Comparison of ENCODE assay signal across 15 cellular contexts in the genomic region with DNA sequence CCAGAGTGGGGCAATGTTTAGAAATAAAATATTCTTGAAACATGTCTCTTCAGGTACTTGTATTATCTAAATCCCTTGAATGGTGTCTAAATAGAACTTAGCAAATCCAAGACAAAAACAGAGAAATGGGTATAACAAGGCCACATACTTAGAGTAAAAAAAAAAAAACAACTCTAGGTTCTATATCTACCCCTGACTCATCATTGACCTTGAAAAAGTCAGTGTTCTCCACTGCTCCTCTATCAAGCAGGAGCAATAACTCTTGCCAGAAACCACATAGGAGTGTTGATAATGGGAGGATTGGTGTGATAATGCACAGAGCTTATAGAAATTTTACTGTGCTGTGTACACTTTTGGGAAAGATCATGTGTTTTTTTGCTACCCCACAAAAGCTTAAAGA.
A peak's percentile ranks its signal among the peaks of the same experiment; 100 is the strongest.
DNase-seq lines count a peak whose midpoint lies in the region; ATAC-seq and TF ChIP-seq lines count a peak whose summit lies in the region.
"Had no signal": no experiment of that assay in that cellular context is flagged by ENCODE, and none has a peak within 500 bp of the region (broad histone marks: within the 10 kb centered on the region; RNA-seq: fewer than 3 reads in every experiment).

No MANE protein-coding gene starts in this region.

- H3K36me3 ChIP-seq in SK-N-SH (replicated peaks in 1 of 2; ENCODE audit: control insufficient read depth in 1 of 2, insufficient read depth in 2 of 2, low read length in 1 of 2) (no peaks in the 10 kb centered on the region), osteoblast (ENCODE audit: insufficient read depth, low read length) (no peaks in the 10 kb centered on the region)
- H3K36me3 ChIP-seq: BLaER1 had no signal

- intact Hi-C loops in CD4-positive, alpha-beta T cell (cut with DNase I, micrococcal nuclease): loop anchor here in 1 of 2 experiments (5.0 kb wide), 1 partner anchor 341 kb away; no protein-coding TSS in a partner anchor

- H3F3A ChIP-seq in SK-N-SH (replicated peaks; ENCODE audit: insufficient read depth): peaks cover 3% of the 10 kb centered on the region

- no peak for TF ChIP-seq RAD21 in SK-N-SH (IDR thresholded peaks at IDR 0.05; ENCODE audit: low read length)

- no peaks in the 10 kb centered on the region; a peak in 1 of 4 replicates for H3K4me1 ChIP-seq in SK-N-SH (ENCODE audit: control insufficient read depth in 1 of 2, insufficient read depth in 2 of 2, low read depth in 1 of 2, low read length in 1 of 2)
- H3K4me1 ChIP-seq in osteoblast (ENCODE audit: insufficient read depth, low read length): peaks cover under 1% of the 10 kb centered on the region

- H3K9ac ChIP-seq in SK-N-SH: no peak overlapping the region
- H3K9ac ChIP-seq: BLaER1 had no signal

- H3K9me2 ChIP-seq in SK-N-SH: no peaks in the 10 kb centered on the region

- H3K9me3 ChIP-seq in SK-N-SH (no peaks in the 10 kb centered on the region), osteoblast (ENCODE audit: low read depth, low read length) (no peaks in the 10 kb centered on the region)
- no peaks in the 10 kb centered on the region for H3K9me3 ChIP-seq in CD4-positive, alpha-beta T cell (ENCODE audit: control insufficient read depth, low read length)
- H3K9me3 ChIP-seq: BLaER1 had no signal

- no peak overlapping the region for H2AFZ ChIP-seq in SK-N-SH (ENCODE audit: low read depth)
- H2AFZ ChIP-seq in osteoblast (ENCODE audit: low read length): no peak overlapping the region

- no peaks in the 10 kb centered on the region for H3K27me3 Mint-ChIP-seq in CD4-positive, alpha-beta T cell

- no peak overlapping the region for H3K4me3 Mint-ChIP-seq in CD4-positive, alpha-beta T cell

- no peaks in the 10 kb centered on the region for H3K36me3 Mint-ChIP-seq in CD4-positive, alpha-beta T cell (ENCODE audit: low read depth)

- H3K27ac ChIP-seq in SK-N-SH (ENCODE audit: low read depth in 2 of 2, low read length in 1 of 2) (no peak overlapping the region), osteoblast (ENCODE audit: low read depth, low read length) (no peak overlapping the region)
- no peak overlapping the region for H3K27ac ChIP-seq in CD4-positive, alpha-beta T cell (ENCODE audit: low read depth, low read length)
- H3K27ac ChIP-seq: BLaER1 had no signal

- TF ChIP-seq CTCF in SK-N-SH (IDR thresholded peaks at IDR 0.05) (no peak), osteoblast (IDR thresholded peaks at IDR 0.05; ENCODE audit: extremely low read depth, low read depth, low read length) (no peak)
- TF ChIP-seq CTCF in CD4-positive, alpha-beta T cell (IDR thresholded peaks at IDR 0.05): no peak

- ATAC-seq in CD4-positive, alpha-beta T cell (ENCODE audit: poor library complexity): no peak
- ATAC-seq: HCT116, PC-3 had no signal

- POLR2A ChIA-PET in SK-N-SH (lab: Yijun Ruan, JAX): no interaction called here
- POLR2A ChIA-PET in CD4-positive, alpha-beta T cell (lab: Charles Lee): no interaction called here

- H4K20me1 ChIP-seq in SK-N-SH (ENCODE audit: insufficient read depth) (no peaks in the 10 kb centered on the region), osteoblast (ENCODE audit: insufficient read depth, low read length) (no peaks in the 10 kb centered on the region)
- H4K20me1 ChIP-seq: BLaER1 had no signal

- H3K4me2 ChIP-seq in SK-N-SH (no peak overlapping the region), osteoblast (ENCODE audit: insufficient read depth, low read length) (no peak overlapping the region)
- H3K4me2 ChIP-seq: BLaER1 had no signal

- no peak for TF ChIP-seq EP300 in SK-N-SH (IDR thresholded peaks at IDR 0.05; ENCODE audit: borderline replicate concordance in 1 of 2, low read depth in 1 of 2, low read length in 1 of 2)

- DNase-seq in M059J (ENCODE audit: low read depth) (peak; percentile 26), SK-N-SH (no peak), dermis blood vessel endothelial cell (peak; percentile 21), osteoblast (ENCODE audit: insufficient read length, low spot score, missing footprints) (peak; percentile 29), GOT3 (lab: John Stamatoyannopoulos, UW) (no peak), GM03348 (ENCODE audit: low spot score) (no peak), ecto neural progenitor cell (ENCODE audit: low spot score) (no peak)
- DNase-seq in CD4-positive, alpha-beta T cell: no peak
- DNase-seq: DMS 273 treated with DMSO at 0.1 percent for 48 hours, NCI-H1092, NCI-H2227 treated with DMSO at 0.1 percent for 48 hours, NCI-H526, PC-3 had no signal

- no peaks in the 10 kb centered on the region for H3K4me1 Mint-ChIP-seq in CD4-positive, alpha-beta T cell (ENCODE audit: low read depth)

- H3K27ac Mint-ChIP-seq in CD4-positive, alpha-beta T cell: no peak overlapping the region

- H3K79me2 ChIP-seq in SK-N-SH (ENCODE audit: insufficient read depth) (no peaks in the 10 kb centered on the region), osteoblast (ENCODE audit: insufficient read depth, low read length) (no peaks in the 10 kb centered on the region)

- CTCF ChIA-PET in SK-N-SH (lab: Yijun Ruan, JAX): interaction anchor here (0.9 to 9.8 kb wide), 4 partner anchors 14 to 344 kb away, joined by 3 to 57 read pairs (median 7); no protein-coding TSS in a partner anchor
- CTCF ChIA-PET in CD4-positive, alpha-beta T cell (lab: Charles Lee): no interaction called here

- no peak overlapping the region for H3K4me3 ChIP-seq in SK-N-SH (ENCODE audit: low read depth in 2 of 2, low read length in 1 of 2)
- no peak overlapping the region for H3K4me3 ChIP-seq in osteoblast (ENCODE audit: insufficient read depth, low read length)
- H3K4me3 ChIP-seq: BLaER1 had no signal

- H3K9me3 Mint-ChIP-seq in CD4-positive, alpha-beta T cell: no peaks in the 10 kb centered on the region

- H3K27me3 ChIP-seq in SK-N-SH (ENCODE audit: insufficient read depth) (no peaks in the 10 kb centered on the region), osteoblast (ENCODE audit: insufficient read depth, low read length) (no peaks in the 10 kb centered on the region)
- H3K27me3 ChIP-seq in CD4-positive, alpha-beta T cell (ENCODE audit: control insufficient read depth, insufficient read depth, low read length): no peaks in the 10 kb centered on the region
- H3K27me3 ChIP-seq: BLaER1 had no signal

TF ChIP-seq in SK-N-SH, 30 proteins besides CTCF, POLR2A, EP300 and RAD21:
- peak; percentile 30; the same call in 1 of the 2 replicates for TF ChIP-seq JUND (IDR thresholded peaks at IDR 0.05)
- TF ChIP-seq TCF12 (IDR thresholded peaks at IDR 0.05): peak; percentile 46; the same call in 1 of the 2 replicates
- TF ChIP-seq NFIC (IDR thresholded peaks at IDR 0.05; ENCODE audit: borderline replicate concordance): 0 out of 2 replicates have a peak, but pooled peaks have one; percentile 20
- TF ChIP-seq, protein P1, sequence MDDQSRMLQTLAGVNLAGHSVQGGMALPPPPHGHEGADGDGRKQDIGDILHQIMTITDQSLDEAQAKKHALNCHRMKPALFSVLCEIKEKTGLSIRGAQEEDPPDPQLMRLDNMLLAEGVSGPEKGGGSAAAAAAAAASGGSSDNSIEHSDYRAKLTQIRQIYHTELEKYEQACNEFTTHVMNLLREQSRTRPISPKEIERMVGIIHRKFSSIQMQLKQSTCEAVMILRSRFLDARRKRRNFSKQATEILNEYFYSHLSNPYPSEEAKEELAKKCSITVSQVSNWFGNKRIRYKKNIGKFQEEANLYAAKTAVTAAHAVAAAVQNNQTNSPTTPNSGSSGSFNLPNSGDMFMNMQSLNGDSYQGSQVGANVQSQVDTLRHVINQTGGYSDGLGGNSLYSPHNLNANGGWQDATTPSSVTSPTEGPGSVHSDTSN (IDR thresholded peaks at IDR 0.05): peak; percentile 29
- no peak for TF ChIP-seq YY1 (IDR thresholded peaks at IDR 0.05; ENCODE audit: low read depth)
- peak; percentile 17; the same call in 1 of the 2 replicates for TF ChIP-seq FOSL2 (IDR thresholded peaks at IDR 0.05; ENCODE audit: borderline replicate concordance, low read depth)

Comparison
In these comparisons a context has a peak if more than half of its experiments do, and no peak if none do; other contexts are left out.
1. DNase-seq: peak in M059J (single experiment), dermis blood vessel endothelial cell (single experiment) and osteoblast (single experiment); none in SK-N-SH (single experiment), GOT3 (single experiment), GM03348 (single experiment), ecto neural progenitor cell (single experiment) and CD4-positive, alpha-beta T cell (0 of 10).